Comparison of ENCODE assay signal across 29 cellular contexts in the genomic region with DNA sequence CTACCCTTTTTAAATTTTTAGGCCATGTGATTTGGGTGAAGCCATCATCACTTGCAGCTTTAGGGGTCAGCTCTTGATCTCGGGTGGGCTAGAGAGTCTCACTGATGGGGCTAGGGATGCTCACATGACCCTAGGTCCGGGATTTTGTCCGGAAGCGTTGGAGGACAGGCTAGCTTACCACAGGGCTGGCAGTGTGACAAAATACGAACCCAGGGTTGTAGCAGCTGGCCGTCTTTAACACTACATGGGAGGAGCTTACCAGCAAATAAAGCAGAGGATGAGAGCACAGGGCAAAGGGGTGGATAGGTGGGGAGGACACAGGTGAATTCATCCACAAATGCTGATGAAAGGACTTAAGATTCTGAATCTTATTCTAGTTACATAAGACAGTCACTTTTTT. TPM values are rescaled to one million over a fixed set of nuclear protein-coding genes. Genes with fewer than 3 reads are reported as not detected.
DNase-seq lines count a peak whose midpoint lies in the region; ATAC-seq and TF ChIP-seq lines count a peak whose summit lies in the region.
"Had no signal": no experiment of that assay in that cellular context is flagged by ENCODE, and none has a peak within 500 bp of the region (broad histone marks: within the 10 kb centered on the region; RNA-seq: fewer than 3 reads in every experiment).

No MANE protein-coding gene starts in this region.

- ATAC-seq in GM21515 (IDR thresholded peaks at IDR 0.05; ENCODE audit: unreplicated experiment) = no peak
- no peak for ATAC-seq in GM19463 (IDR thresholded peaks at IDR 0.05; ENCODE audit: unreplicated experiment)
- no peak for ATAC-seq in HG03520 (IDR thresholded peaks at IDR 0.05; ENCODE audit: unreplicated experiment)
- ATAC-seq: activated CD4-positive, CD25-positive, alpha-beta regulatory T cell treated with anti-CD3 and anti-CD28 coated beads, Interleukin-2, amount 50 U/mL, for 24 hours; activated CD8-positive, alpha-beta T cell treated with anti-CD3 and anti-CD28 coated beads for 36 hours; activated naive CD8-positive, alpha-beta T cell treated with anti-CD3 and anti-CD28 coated beads, Interleukin-2, amount 50 U/mL, for 24 hours; left cardiac atrium; naive thymus-derived CD4-positive, alpha-beta T cell; stimulated activated naive CD8-positive, alpha-beta T cell treated with anti-CD3 and anti-CD28 coated beads, Interleukin-15, Interleukin-2, amounts not matched to agents 100 U/mL and 50 U/mL, for 24 hours had no signal

- TF ChIP-seq CTCF in ovary (IDR thresholded peaks at IDR 0.05) = no peak

- intact Hi-C loops in ovary (cut with DNase I) = no loop called here

- H3K9me3 ChIP-seq in ovary = no peaks in the 10 kb centered on the region
- H3K9me3 ChIP-seq: esophagus squamous epithelium had no signal

- no peaks in the 10 kb centered on the region for H3K36me3 ChIP-seq in ovary

- H3K27ac ChIP-seq in ovary = no peak overlapping the region
- H3K27ac ChIP-seq: coronary artery, esophagus squamous epithelium had no signal

- peak; percentile 26 for DNase-seq in NCI-H2029 treated with DMSO at 0.1 percent for 48 hours (lab: John Stamatoyannopoulos, UW)
- DNase-seq in NCI-H510A treated with DMSO at 0.1 percent for 48 hours (lab: John Stamatoyannopoulos, UW) = peak; percentile 74
- DNase-seq in SW480 (ENCODE audit: low spot score) = peak; percentile 7
- DNase-seq in ovary = peak in 3 of 5 donors; percentile 42 to 47 (median 42)
- DNase-seq: activated CD8-positive, alpha-beta T cell treated with anti-CD3 and anti-CD28 coated beads for 36 hours; activated effector memory CD4-positive, alpha-beta T cell treated with anti-CD3 and anti-CD28 coated beads, Interleukin-2, amount 50 U/mL, for 16 hours; activated naive CD8-positive, alpha-beta T cell treated with anti-CD3 and anti-CD28 coated beads, Interleukin-2, amount 50 U/mL, for 24 hours; activated T-cell treated with anti-CD3 and anti-CD28 coated beads for 4 hours; CD4-positive, alpha-beta T cell; DND-41; endodermal cell; esophagus squamous epithelium; Karpas-422; left cardiac atrium; mesendoderm; naive thymus-derived CD4-positive, alpha-beta T cell; NCI-H1092; NCI-H345; occipital lobe; retina; stimulated activated CD4-positive, alpha-beta T cell treated with anti-CD3 and anti-CD28 coated beads, Interleukin-12 subunit alpha, Interleukin-12 subunit beta, amount 100 ng/mL, for 4 hours; stimulated activated CD4-positive, alpha-beta T cell treated with anti-CD3 and anti-CD28 coated beads, Interleukin-4, amount 100 ng/mL, for 4 hours; stimulated activated naive CD8-positive, alpha-beta T cell treated with anti-CD3 and anti-CD28 coated beads, Interleukin-15, Interleukin-2, amounts not matched to agents 100 U/mL and 50 U/mL, for 24 hours; SW 1271 had no signal

- no peak for TF ChIP-seq EP300 in ovary (IDR thresholded peaks at IDR 0.05)

- H3K27me3 ChIP-seq in ovary = no peaks in the 10 kb centered on the region
- H3K27me3 ChIP-seq: esophagus squamous epithelium had no signal

- no peak for TF ChIP-seq POLR2A in ovary (IDR thresholded peaks at IDR 0.05)

- H3K4me3 ChIP-seq in ovary = no peak overlapping the region
- H3K4me3 ChIP-seq: coronary artery, esophagus squamous epithelium had no signal

- H3K4me1 ChIP-seq in ovary (ENCODE audit: insufficient read depth) = peaks cover 2% of the 10 kb centered on the region

- 16 to 23% (median 18%) methylated on average over 6 of the region's 6 CpGs for WGBS in ovary, 3 donors

RNA-seq across cellular contexts. Expression of a gene that starts 21.9 kb away (rescaled TPM):
- total RNA-seq in ovary = 10 to 100 TPM in 6 of 7 donors, 1 to 10 TPM in 1; 7.4 to 23.4 (median 19.1) TPM
- polyA plus RNA-seq in ovary = 10 to 100 TPM in 1 of 2 donors, 1 to 10 TPM in 1; 8.2 to 13.6 TPM
- total RNA-seq: CD4-positive, alpha-beta T cell had no signal
- polyA plus RNA-seq: naive thymus-derived CD4-positive, alpha-beta T cell had no signal

Comparison
In these comparisons a context has a peak if more than half of its experiments do, and no peak if none do; other contexts are left out.
1. DNase-seq: peak in every context shown above with its lines; median percentile 74 in NCI-H510A treated with DMSO at 0.1 percent for 48 hours; 42 in ovary; 26 in NCI-H2029 treated with DMSO at 0.1 percent for 48 hours; 7 in SW480.